ENCODE assay signal across 1 cellular context in genomic region chr11:61369372-61370348, GRCh38.
TF ChIP-seq lines count a peak whose summit lies in the region.

No MANE protein-coding gene starts in this region.

TF ChIP-seq in HepG2, 621 proteins besides CTCF, POLR2A, EP300 and RAD21 (continued from another document):
- TF ChIP-seq ZBTB4 (CRISPR knock-in tag; IDR thresholded peaks at IDR 0.05; ENCODE audit: borderline replicate concordance) (peak; percentile 95), DZIP1 (CRISPR knock-in tag; IDR thresholded peaks at IDR 0.05) (no peak), ZNF253 (CRISPR knock-in tag; IDR thresholded peaks at IDR 0.05; ENCODE audit: borderline replicate concordance) (no peak), ISL2 (CRISPR knock-in tag; IDR thresholded peaks at IDR 0.05) (peak; percentile 34; the same call in 1 of the 2 replicates), KAT8 (CRISPR knock-in tag; IDR thresholded peaks at IDR 0.05) (peak; percentile 39; the same call in 1 of the 2 replicates), KDM3A (CRISPR knock-in tag; IDR thresholded peaks at IDR 0.05; ENCODE audit: low read depth) (no peak), HNRNPH1 (optimal IDR thresholded peaks at IDR 0.05; ENCODE audit: low read depth, low read length) (no peak), TOE1 (CRISPR knock-in tag; IDR thresholded peaks at IDR 0.05) (no peak), BCL6 (CRISPR knock-in tag; IDR thresholded peaks at IDR 0.05) (peak; percentile 48), DMTF1 (CRISPR knock-in tag; IDR thresholded peaks at IDR 0.05) (no peak), PITX1 (CRISPR knock-in tag; IDR thresholded peaks at IDR 0.05) (0 out of 2 replicates have a peak, but pooled peaks have one; percentile 40), RBAK (CRISPR knock-in tag; IDR thresholded peaks at IDR 0.05) (0 out of 2 replicates have a peak, but pooled peaks have one; percentile 36), SATB2 (CRISPR knock-in tag; IDR thresholded peaks at IDR 0.05) (no peak), ZNF367 (CRISPR knock-in tag; IDR thresholded peaks at IDR 0.05; ENCODE audit: borderline replicate concordance) (no peak), ZFP41 (CRISPR knock-in tag; IDR thresholded peaks at IDR 0.05; ENCODE audit: borderline replicate concordance) (no peak), ZNF691 (CRISPR knock-in tag; IDR thresholded peaks at IDR 0.05; ENCODE audit: borderline replicate concordance, low read depth) (no peak), SMC3 (IDR thresholded peaks at IDR 0.05; ENCODE audit: low read length) (peak; percentile 23; the same call in 1 of the 2 replicates), ZNF83 (CRISPR knock-in tag; IDR thresholded peaks at IDR 0.05; ENCODE audit: borderline replicate concordance) (no peak), NR2F1 (CRISPR knock-in tag; IDR thresholded peaks at IDR 0.05) (peak; percentile 32 to 61; a peak in 2 of 4 replicates), PRDM15 (CRISPR knock-in tag; IDR thresholded peaks at IDR 0.05) (no peak), ZNF570 (CRISPR knock-in tag; IDR thresholded peaks at IDR 0.05; ENCODE audit: borderline replicate concordance) (no peak), ZC3H13 (CRISPR knock-in tag; IDR thresholded peaks at IDR 0.05) (no peak; the same call in 1 of the 2 replicates), ZNF501 (CRISPR knock-in tag; IDR thresholded peaks at IDR 0.05) (peak; percentile 36; the same call in 1 of the 2 replicates), MBNL3 (CRISPR knock-in tag; conservative IDR thresholded peaks at IDR 0.05) (no peak)
